ENCODE assay signal across 23 cellular contexts in the genomic region with DNA sequence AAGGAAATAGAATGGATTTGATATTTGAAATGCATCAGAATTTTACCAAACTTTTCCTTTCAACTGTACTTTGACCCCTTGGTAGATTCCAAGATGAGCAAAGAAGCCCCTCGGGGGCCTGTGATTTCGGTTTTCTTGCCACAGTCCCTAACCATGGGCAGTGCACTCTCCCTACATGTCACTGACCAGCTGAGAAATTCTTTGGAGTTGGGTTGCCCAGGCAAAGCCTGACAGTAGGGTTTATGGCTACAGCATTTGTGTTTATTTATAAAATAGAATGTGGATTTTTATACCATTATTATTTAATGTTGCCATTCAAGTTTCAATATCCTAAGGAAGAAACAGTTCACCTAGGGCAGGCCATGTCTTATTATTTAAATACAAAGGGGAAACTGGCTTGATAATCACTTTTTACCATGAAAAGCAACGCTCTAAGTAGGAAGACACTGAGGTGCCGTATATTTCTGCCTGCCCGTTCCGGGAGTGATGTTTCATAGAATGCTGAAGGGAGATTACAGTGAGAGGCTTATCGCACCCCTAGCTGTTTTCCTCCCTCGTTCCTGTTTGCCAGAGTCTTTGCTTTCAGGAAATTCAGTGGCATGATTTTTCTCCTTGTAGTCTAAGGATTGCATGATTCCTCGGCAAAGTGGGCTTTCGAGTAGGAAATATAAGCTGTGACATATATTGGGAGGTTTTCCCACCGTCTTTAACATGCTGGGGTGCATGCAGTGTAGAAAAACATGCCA. TPM values are rescaled to one million over a fixed set of nuclear protein-coding genes. Genes with fewer than 3 reads are reported as not detected.
DNase-seq lines count a peak whose midpoint lies in the region; ATAC-seq and TF ChIP-seq lines count a peak whose summit lies in the region.
"Had no signal": no experiment of that assay in that cellular context is flagged by ENCODE, and none has a peak within 500 bp of the region (broad histone marks: within the 10 kb centered on the region; RNA-seq: fewer than 3 reads in every experiment).

No MANE protein-coding gene starts in this region.

- no peaks in the 10 kb centered on the region for H3K9me3 Mint-ChIP-seq in activated naive CD4-positive, alpha-beta T cell treated with anti-CD3 and anti-CD28 coated beads, Interleukin-2, amount 10 ng/mL, durations not matched to agents 7 days and 5 days
- H3K9me3 Mint-ChIP-seq in neural progenitor cell = no peaks in the 10 kb centered on the region
- H3K9me3 Mint-ChIP-seq: IgD-negative memory B cell had no signal

- H3K27me3 Mint-ChIP-seq in activated naive CD4-positive, alpha-beta T cell treated with anti-CD3 and anti-CD28 coated beads, Interleukin-2, amount 10 ng/mL, durations not matched to agents 7 days and 5 days = peaks cover 12% of the 10 kb centered on the region
- H3K27me3 Mint-ChIP-seq in neural progenitor cell (ENCODE audit: insufficient read depth, low read depth) = peaks cover 7% of the 10 kb centered on the region

- no peaks in the 10 kb centered on the region for H3K36me3 ChIP-seq in neural progenitor cell
- no peaks in the 10 kb centered on the region for H3K36me3 ChIP-seq in PC-9 (ENCODE audit: low read depth)

- H3K27ac ChIP-seq in caudate nucleus (ENCODE audit: low read depth, low read length) (peak overlapping the region; percentile 37), neural progenitor cell (no peak overlapping the region), PC-9 (no peak overlapping the region)
- H3K27ac ChIP-seq: HL-60, RWPE1 had no signal

- no peak overlapping the region for H3K4me3 Mint-ChIP-seq in activated naive CD4-positive, alpha-beta T cell treated with anti-CD3 and anti-CD28 coated beads, Interleukin-2, amount 10 ng/mL, durations not matched to agents 7 days and 5 days
- no peak overlapping the region for H3K4me3 Mint-ChIP-seq in neural progenitor cell
- H3K4me3 Mint-ChIP-seq: IgD-negative memory B cell had no signal

- H3K79me2 ChIP-seq in neural progenitor cell (ENCODE audit: low read depth) (no peaks in the 10 kb centered on the region), PC-9 (ENCODE audit: low read depth) (no peaks in the 10 kb centered on the region)

- CTCF ChIA-PET in activated naive CD4-positive, alpha-beta T cell treated with anti-CD3 and anti-CD28 coated beads, Interleukin-2, amount 10 ng/mL, durations not matched to agents 7 days and 5 days (lab: Charles Lee) = no interaction called here
- CTCF ChIA-PET in PC-9 (lab: Charles Lee) = no interaction called here

- H3K9me3 ChIP-seq in neural progenitor cell (ENCODE audit: low read depth) = no peaks in the 10 kb centered on the region
- no peaks in the 10 kb centered on the region for H3K9me3 ChIP-seq in PC-9 (ENCODE audit: insufficient read depth, low read depth)

- TF ChIP-seq CTCF in neural progenitor cell (IDR thresholded peaks at IDR 0.05) = no peak
- no peak for TF ChIP-seq CTCF in PC-9 (conservative IDR thresholded peaks at IDR 0.05)

- POLR2A ChIA-PET in PC-9 (lab: Charles Lee; ENCODE audit: unreplicated experiment) = no interaction called here

- H3K27ac Mint-ChIP-seq in activated naive CD4-positive, alpha-beta T cell treated with anti-CD3 and anti-CD28 coated beads, Interleukin-2, amount 10 ng/mL, durations not matched to agents 7 days and 5 days = peak overlapping the region; percentile 19
- H3K27ac Mint-ChIP-seq in neural progenitor cell = no peak overlapping the region
- H3K27ac Mint-ChIP-seq: IgD-negative memory B cell had no signal

- peaks cover 29% of the 10 kb centered on the region for H3F3A ChIP-seq in neural progenitor cell (ENCODE audit: low read depth)
- no peaks in the 10 kb centered on the region for H3F3A ChIP-seq in PC-9 (ENCODE audit: insufficient read depth, low read depth)

- BruUV-seq in PC-9 (replicated peaks; lab: Mats Ljungman, UMichigan) = no TSS peak

- H3K4me3 ChIP-seq in neural progenitor cell = peak overlapping the region; percentile 3
- no peak overlapping the region for H3K4me3 ChIP-seq in PC-9

- no peaks in the 10 kb centered on the region for H3K9me2 ChIP-seq in PC-9 (ENCODE audit: insufficient read depth)

- H3K27me3 ChIP-seq in neural progenitor cell = no peaks in the 10 kb centered on the region
- H3K27me3 ChIP-seq in PC-9 (ENCODE audit: insufficient read depth, low read depth) = peaks cover 3% of the 10 kb centered on the region; the same call in 1 of the 2 replicates

- no peak for ATAC-seq in HG03378 (IDR thresholded peaks at IDR 0.05; ENCODE audit: unreplicated experiment)

- no peak for DNase-seq in activated naive CD4-positive, alpha-beta T cell treated with anti-CD3 and anti-CD28 coated beads, Interleukin-2, amount 10 ng/mL, durations not matched to agents 7 days and 5 days
- no peak for DNase-seq in activated naive CD4-positive, alpha-beta T cell (lab: John Stamatoyannopoulos, UW)
- no peak for DNase-seq in caudate nucleus (lab: John Stamatoyannopoulos, UW)
- DNase-seq in neural progenitor cell (ENCODE audit: low spot score) = no peak
- DNase-seq in PC-9 = no peak
- no peak for DNase-seq in NCI-H1930 (lab: John Stamatoyannopoulos, UW)
- DNase-seq in NCI-H187 treated with DMSO at 0.1 percent for 48 hours (lab: John Stamatoyannopoulos, UW) = no peak
- DNase-seq: 8988T; ACHN; DND-41; HCEC 1CT; NCI-H1048; NCI-H1694 treated with DMSO at 0.1 percent for 48 hours; NCI-H2171 treated with DMSO at 0.1 percent for 48 hours; NCI-H345; NCI-H524; NCI-H748 treated with DMSO at 0.1 percent for 48 hours; NK-92 treated with Interleukin-12 subunit alpha and Interleukin-12 subunit beta, amount 100 ng/mL, for 24 hours; SHP77 had no signal

- H3K4me1 Mint-ChIP-seq in activated naive CD4-positive, alpha-beta T cell treated with anti-CD3 and anti-CD28 coated beads, Interleukin-2, amount 10 ng/mL, durations not matched to agents 7 days and 5 days = no peaks in the 10 kb centered on the region
- H3K4me1 Mint-ChIP-seq in neural progenitor cell = peaks cover 30% of the 10 kb centered on the region
- H3K4me1 Mint-ChIP-seq: IgD-negative memory B cell had no signal

- H4K20me1 ChIP-seq in neural progenitor cell (ENCODE audit: low read depth) = peaks cover 9% of the 10 kb centered on the region
- no peaks in the 10 kb centered on the region for H4K20me1 ChIP-seq in PC-9 (ENCODE audit: insufficient read depth)

- no peaks in the 10 kb centered on the region for H3K36me3 Mint-ChIP-seq in activated naive CD4-positive, alpha-beta T cell treated with anti-CD3 and anti-CD28 coated beads, Interleukin-2, amount 10 ng/mL, durations not matched to agents 7 days and 5 days
- H3K36me3 Mint-ChIP-seq in neural progenitor cell = no peaks in the 10 kb centered on the region
- H3K36me3 Mint-ChIP-seq: IgD-negative memory B cell had no signal

- intact Hi-C loops in PC-9 (cut with micrococcal nuclease; ENCODE audit: unreplicated experiment) = no loop called here

- H3K4me2 ChIP-seq in neural progenitor cell (peak overlapping the region; percentile 47), PC-9 (no peak overlapping the region)

- H2AFZ ChIP-seq in neural progenitor cell (replicated peaks) = no peak overlapping the region
- H2AFZ ChIP-seq in PC-9 = no peak overlapping the region

- H3K9ac ChIP-seq in neural progenitor cell = no peak overlapping the region

- H3K4me1 ChIP-seq in neural progenitor cell (peaks cover 46% of the 10 kb centered on the region), PC-9 (replicated peaks; ENCODE audit: insufficient read depth) (no peaks in the 10 kb centered on the region)

RNA-seq across cellular contexts. Expression of gene WIPF3, which starts 35.8 kb away (rescaled TPM):
- 5.2 and 5.5 TPM in 2 replicates for total RNA-seq in neural progenitor cell (ENCODE audit: low replicate concordance)
- total RNA-seq in PC-9 (2021) = 0.25 and 0.26 TPM in 2 replicates
